ENCODE assay signal across 28 cellular contexts in the genomic region with DNA sequence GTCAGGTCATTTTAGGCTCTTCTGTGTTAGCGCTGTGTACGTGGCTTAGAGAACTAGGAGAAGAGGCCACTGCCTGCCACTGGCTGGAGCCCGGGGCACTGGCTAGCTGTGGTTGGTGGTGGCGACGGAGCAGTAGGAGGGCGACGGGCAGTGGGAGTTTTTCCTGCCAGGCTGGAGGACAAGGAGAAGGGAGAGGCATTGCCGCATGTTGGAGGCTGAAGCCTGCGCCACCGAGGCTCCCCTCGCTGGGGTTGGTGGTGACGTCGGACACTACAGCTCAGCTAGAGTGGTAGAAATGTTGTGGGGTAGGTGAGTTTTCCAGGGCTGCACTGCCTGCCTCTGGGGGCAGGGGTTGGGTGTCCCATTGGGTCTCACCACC.
"Had no signal": no experiment of that assay in that cellular context is flagged by ENCODE, and none has a peak within 500 bp of the region (broad histone marks: within the 10 kb centered on the region; RNA-seq: fewer than 3 reads in every experiment).

No MANE protein-coding gene starts in this region.

- H3K36me3 ChIP-seq: left lung, lower lobe of right lung, pancreas, prostate gland, sigmoid colon, tibial nerve, vagina had no signal

- H3K4me1 ChIP-seq: left lung, lower lobe of right lung, pancreas, prostate gland, sigmoid colon, tibial nerve, vagina had no signal

- H3K36me3 Mint-ChIP-seq: naive thymus-derived CD8-positive, alpha-beta T cell; stimulated activated memory B cell treated with anti-CD40 and anti-IgM and Interleukin-4, amounts not matched to agents 10 μg/mL and 1 μg/mL and 100 μg/mL, for 72 hours; type B pancreatic cell had no signal

- H3K9me3 Mint-ChIP-seq: naive thymus-derived CD8-positive, alpha-beta T cell; nephron; neural crest cell; stimulated activated memory B cell treated with anti-CD40 and anti-IgM and Interleukin-4, amounts not matched to agents 10 μg/mL and 1 μg/mL and 100 μg/mL, for 72 hours; stimulated activated naive CD8-positive, alpha-beta T cell treated with anti-CD3 and anti-CD28 coated beads, Interleukin-15, amount 100 ng/mL, for 72 hours; type B pancreatic cell had no signal

- DNase-seq: kidney glomerular epithelial cell; left cardiac atrium; lower lobe of right lung; mammary epithelial cell; mesenchymal stem cell; naive thymus-derived CD8-positive, alpha-beta T cell; pancreas; retina; right cardiac atrium; sigmoid colon; small intestine; stimulated activated CD4-positive, alpha-beta T cell treated with anti-CD3 and anti-CD28 coated beads, Interleukin-1b, Interleukin-23, amount 100 ng/mL, for 48 hours; stimulated activated CD4-positive, alpha-beta T cell treated with anti-CD3 and anti-CD28 coated beads, Interleukin-2, amount 100 ng/mL, for 48 hours; stimulated activated CD4-positive, alpha-beta T cell treated with anti-CD3 and anti-CD28 coated beads, Interleukin-4, amount 100 ng/mL, for 4 hours; stimulated activated CD8-positive, alpha-beta memory T cell treated with anti-CD3 and anti-CD28 coated beads, Interleukin-4, amount 100 ng/mL, for 48 hours; stimulated activated naive CD4-positive, alpha-beta T cell treated with Interleukin-2 at 50 U/mL for 16 hours; stimulated activated naive CD8-positive, alpha-beta T cell treated with anti-CD3 and anti-CD28 coated beads, Interleukin-15, amount 100 ng/mL, for 72 hours; substantia nigra had no signal

- FAIRE-seq: keratinocyte, pancreas, small intestine had no signal

- H3K4me3 ChIP-seq: hepatocyte, left lung, lower lobe of right lung, pancreas, prostate gland, sigmoid colon, tibial nerve, vagina had no signal

- H3K9me3 ChIP-seq: left lung, lower lobe of right lung, pancreas, prostate gland, sigmoid colon, tibial nerve, vagina had no signal

- H3K4me3 Mint-ChIP-seq: naive thymus-derived CD8-positive, alpha-beta T cell; nephron; neural crest cell; stimulated activated memory B cell treated with anti-CD40 and anti-IgM and Interleukin-4, amounts not matched to agents 10 μg/mL and 1 μg/mL and 100 μg/mL, for 72 hours; stimulated activated naive CD8-positive, alpha-beta T cell treated with anti-CD3 and anti-CD28 coated beads, Interleukin-15, amount 100 ng/mL, for 72 hours; type B pancreatic cell had no signal

- H3K4me1 Mint-ChIP-seq: nephron; neural crest cell; stimulated activated naive CD8-positive, alpha-beta T cell treated with anti-CD3 and anti-CD28 coated beads, Interleukin-15, amount 100 ng/mL, for 72 hours had no signal

- ATAC-seq: left cardiac atrium; left lung; naive thymus-derived CD8-positive, alpha-beta T cell; pancreas; stimulated activated naive CD8-positive, alpha-beta T cell treated with anti-CD3 and anti-CD28 coated beads, Interleukin-15, amount 100 ng/mL, for 72 hours had no signal

- H3K4me2 ChIP-seq: hepatocyte had no signal

- H3K27ac Mint-ChIP-seq: nephron; stimulated activated memory B cell treated with anti-CD40 and anti-IgM and Interleukin-4, amounts not matched to agents 10 μg/mL and 1 μg/mL and 100 μg/mL, for 72 hours; stimulated activated naive CD8-positive, alpha-beta T cell treated with anti-CD3 and anti-CD28 coated beads, Interleukin-15, amount 100 ng/mL, for 72 hours; type B pancreatic cell had no signal

- H3K27ac ChIP-seq: hepatocyte, left lung, lower lobe of right lung, pancreas, prostate gland, sigmoid colon, tibial nerve, vagina had no signal

- H3K27me3 ChIP-seq: sigmoid colon, vagina had no signal

- H2AFZ ChIP-seq: hepatocyte had no signal

- H3K79me2 ChIP-seq: hepatocyte had no signal
